Comparison of ENCODE assay signal across 10 cellular contexts in genomic region chr11:68677432-68677831, GRCh38. TPM values are rescaled to one million over a fixed set of nuclear protein-coding genes. Genes with fewer than 3 reads are reported as not detected.
A peak's percentile ranks its signal among the peaks of the same experiment; 100 is the strongest.
DNase-seq lines count a peak whose midpoint lies in the region; ATAC-seq and TF ChIP-seq lines count a peak whose summit lies in the region.
"Had no signal": no experiment of that assay in that cellular context is flagged by ENCODE, and none has a peak within 500 bp of the region (broad histone marks: within the 10 kb centered on the region; RNA-seq: fewer than 3 reads in every experiment).

No MANE protein-coding gene starts in this region.

- H3K9me3 ChIP-seq in upper lobe of left lung: peaks cover 0 to 8% (median 0%) of the 10 kb centered on the region in 4 donors

- DNase-seq in NCI-H82 (lab: John Stamatoyannopoulos, UW) (peak; percentile 48), NCI-H82 treated with DMSO at 0.1 percent for 48 hours (lab: John Stamatoyannopoulos, UW; ENCODE audit: unreplicated experiment) (no peak), SW480 (ENCODE audit: low spot score) (peak; percentile 86), glomerular visceral epithelial cell (ENCODE audit: extremely low spot score) (peak; percentile 92), upper lobe of left lung (no peak)
- DNase-seq in activated naive CD4-positive, alpha-beta T cell treated with Interleukin-2 at 50 U/mL for 16 hours: no peak
- no peak for DNase-seq in stimulated activated naive B cell treated with anti-CD40 and anti-IgM and Interleukin-4, amounts not matched to agents 10 μg/mL and 1 μg/mL and 100 μg/mL, for 72 hours
- DNase-seq: NCI-H1436 treated with DMSO at 0.1 percent for 48 hours had no signal

- TF ChIP-seq EP300 in upper lobe of left lung (IDR thresholded peaks at IDR 0.05): no peak

- H3K4me3 ChIP-seq in upper lobe of left lung: no peak overlapping the region

- no peak overlapping the region for H3K27ac Mint-ChIP-seq in stimulated activated naive B cell treated with anti-CD40 and anti-IgM and Interleukin-4, amounts not matched to agents 10 μg/mL and 1 μg/mL and 100 μg/mL, for 72 hours
- H3K27ac Mint-ChIP-seq: activated T-helper 2 cell treated with anti-CD3 and anti-CD28 coated beads, Interferon-gamma antibody, Interleukin-2, Interleukin-4, amounts not matched to agents 10 μg/mL and 5 μg/mL and 100 μg/mL, durations not matched to agents 14 hours and 24 hours and 36 hours had no signal

- no peak for TF ChIP-seq POLR2A in upper lobe of left lung (IDR thresholded peaks at IDR 0.05)

- H3K36me3 Mint-ChIP-seq in stimulated activated naive B cell treated with anti-CD40 and anti-IgM and Interleukin-4, amounts not matched to agents 10 μg/mL and 1 μg/mL and 100 μg/mL, for 72 hours: no peaks in the 10 kb centered on the region

- 20 to 42% methylated on average over 2 to 4 of the region's 6 CpGs for WGBS in upper lobe of left lung, 2 donors

- H3K27me3 ChIP-seq in upper lobe of left lung: peaks cover 0 to 3% (median 0%) of the 10 kb centered on the region in 4 donors

- peaks cover 0 to 6% (median 0%) of the 10 kb centered on the region in 4 donors for H3K4me1 ChIP-seq in upper lobe of left lung

- H3K9me3 Mint-ChIP-seq in stimulated activated naive B cell treated with anti-CD40 and anti-IgM and Interleukin-4, amounts not matched to agents 10 μg/mL and 1 μg/mL and 100 μg/mL, for 72 hours: peaks cover 0 to 1% of the 10 kb centered on the region in 2 donors
- H3K9me3 Mint-ChIP-seq: activated T-helper 2 cell treated with anti-CD3 and anti-CD28 coated beads, Interferon-gamma antibody, Interleukin-2, Interleukin-4, amounts not matched to agents 10 μg/mL and 5 μg/mL and 100 μg/mL, durations not matched to agents 14 hours and 24 hours and 36 hours had no signal

- H3K36me3 ChIP-seq in upper lobe of left lung: no peaks in the 10 kb centered on the region

- no peaks in the 10 kb centered on the region for H3K4me1 Mint-ChIP-seq in stimulated activated naive B cell treated with anti-CD40 and anti-IgM and Interleukin-4, amounts not matched to agents 10 μg/mL and 1 μg/mL and 100 μg/mL, for 72 hours

- H3K27ac ChIP-seq in upper lobe of left lung: no peak overlapping the region

- no peak overlapping the region for H3K4me3 Mint-ChIP-seq in stimulated activated naive B cell treated with anti-CD40 and anti-IgM and Interleukin-4, amounts not matched to agents 10 μg/mL and 1 μg/mL and 100 μg/mL, for 72 hours

- no peak for TF ChIP-seq CTCF in upper lobe of left lung (IDR thresholded peaks at IDR 0.05)

- H3K27me3 Mint-ChIP-seq in stimulated activated naive B cell treated with anti-CD40 and anti-IgM and Interleukin-4, amounts not matched to agents 10 μg/mL and 1 μg/mL and 100 μg/mL, for 72 hours: peaks cover 13 to 26% of the 10 kb centered on the region in 2 donors

- ATAC-seq in upper lobe of left lung (ENCODE audit: low FRiP score in 2 of 2): peak; percentile 41 to 66
- no peak for ATAC-seq in GM19452 (IDR thresholded peaks at IDR 0.05; ENCODE audit: unreplicated experiment)
- ATAC-seq in stimulated activated naive B cell treated with anti-CD40 and anti-IgM and Interleukin-4, amounts not matched to agents 10 μg/mL and 1 μg/mL and 100 μg/mL, for 72 hours (replicated peaks): no peak

RNA-seq across cellular contexts. Expression of gene GAL, which starts 6.9 kb away (rescaled TPM):
- total RNA-seq in upper lobe of left lung: under 1 TPM in 2 of 6 donors, not detected in 4; 0.54 TPM

Comparison
In these comparisons a context has a peak if more than half of its experiments do, and no peak if none do; other contexts are left out.
1. DNase-seq: peak in NCI-H82 (single experiment), SW480 (single experiment) and glomerular visceral epithelial cell (single experiment); none in NCI-H82 treated with DMSO at 0.1 percent for 48 hours (single experiment), upper lobe of left lung (0 of 2), activated naive CD4-positive, alpha-beta T cell treated with Interleukin-2 at 50 U/mL for 16 hours (single experiment) and stimulated activated naive B cell treated with anti-CD40 and anti-IgM and Interleukin-4, amounts not matched to agents 10 μg/mL and 1 μg/mL and 100 μg/mL, for 72 hours (single experiment).
2. ATAC-seq: peak in upper lobe of left lung (2 of 2); none in GM19452 (single experiment) and stimulated activated naive B cell treated with anti-CD40 and anti-IgM and Interleukin-4, amounts not matched to agents 10 μg/mL and 1 μg/mL and 100 μg/mL, for 72 hours (0 of 2).